ENCODE assay signal across 15 cellular contexts in the genomic region with DNA sequence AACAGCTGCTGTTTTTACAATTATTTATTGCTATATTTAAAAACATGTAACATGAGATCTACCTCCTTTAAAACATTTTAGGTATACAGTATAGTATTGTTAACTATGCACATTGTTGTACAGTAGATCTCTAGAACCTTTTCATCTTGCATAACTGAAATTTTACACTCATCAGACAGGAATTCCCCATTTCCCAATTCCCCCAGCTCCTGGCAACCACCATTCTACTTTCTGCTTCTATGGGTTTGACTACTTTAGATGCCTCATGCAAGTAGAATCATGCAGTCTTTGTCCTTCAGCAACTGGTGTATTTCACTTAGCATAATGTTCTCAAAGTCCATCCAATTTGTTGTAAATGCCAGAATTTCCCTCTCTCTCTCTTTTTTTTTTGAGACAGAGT. TPM values are rescaled to one million over a fixed set of nuclear protein-coding genes. Genes with fewer than 3 reads are reported as not detected.
DNase-seq lines count a peak whose midpoint lies in the region; ATAC-seq and TF ChIP-seq lines count a peak whose summit lies in the region.
"Had no signal": no experiment of that assay in that cellular context is flagged by ENCODE, and none has a peak within 500 bp of the region (broad histone marks: within the 10 kb centered on the region; RNA-seq: fewer than 3 reads in every experiment).

No MANE protein-coding gene starts in this region.

- H3K27ac ChIP-seq in AG04450 (ENCODE audit: low read depth, low read length), result no peak overlapping the region
- H3K27ac ChIP-seq: colonic mucosa, prostate gland, upper lobe of left lung, VCaP had no signal

- no peak for TF ChIP-seq CTCF in AG04450 (IDR thresholded peaks at IDR 0.05; ENCODE audit: low read depth, low read length)

- H3K27me3 ChIP-seq in AG04450 (ENCODE audit: control insufficient read depth, insufficient read depth, low read length), result no peaks in the 10 kb centered on the region
- H3K27me3 ChIP-seq: colonic mucosa, upper lobe of left lung had no signal

- DNase-seq in AG04450 (ENCODE audit: low read depth, low spot score) (peak; percentile 34), HPDE6-E6E7 (ENCODE audit: extremely low spot score) (peak; percentile 13), amniotic stem cell (lab: John Stamatoyannopoulos, UW) (peak; percentile 6), fibroblast of the conjunctiva (ENCODE audit: low read depth) (peak; percentile 9), C1 segment of cervical spinal cord (lab: John Stamatoyannopoulos, UW) (no peak)
- DNase-seq in activated CD4-positive, alpha-beta T cell treated with anti-CD3 and anti-CD28 coated beads for 48 hours, result no peak
- DNase-seq: activated naive CD8-positive, alpha-beta T cell treated with anti-CD3 and anti-CD28 coated beads, Interleukin-2, amount 10 ng/mL, durations not matched to agents 7 days and 5 days; colonic mucosa; NCI-H2081 treated with DMSO at 0.1 percent for 48 hours; stimulated activated CD8-positive, alpha-beta memory T cell treated with anti-CD3 and anti-CD28 coated beads, Interleukin-4, amount 100 ng/mL, for 48 hours; upper lobe of left lung had no signal

- POLR2A ChIA-PET in AG04450 (lab: Yijun Ruan, JAX), result no interaction called here

- CTCF ChIA-PET in AG04450 (lab: Charles Lee), result interaction anchor here (0.5 to 0.6 kb wide), 2 partner anchors 71 to 229 kb away, joined by 3 to 5 read pairs; no protein-coding TSS in a partner anchor

- H3K9me3 ChIP-seq in AG04450 (ENCODE audit: control insufficient read depth, insufficient read depth, low read length), result no peaks in the 10 kb centered on the region
- H3K9me3 ChIP-seq: colonic mucosa, prostate gland had no signal

- H3K4me3 ChIP-seq in AG04450 (ENCODE audit: low read depth, low read length), result no peak overlapping the region
- H3K4me3 ChIP-seq: colonic mucosa, prostate gland, upper lobe of left lung had no signal

- ATAC-seq in HG03095 (IDR thresholded peaks at IDR 0.05; ENCODE audit: unreplicated experiment) (no peak), GM21576 (IDR thresholded peaks at IDR 0.05; ENCODE audit: unreplicated experiment) (no peak)

RNA-seq across cellular contexts. Expression of gene LSM6, which starts 9.7 kb away (rescaled TPM):
- polyA plus RNA-seq in AG04450 (2011; rRNA removed), result 15.0 and 17.6 TPM in 2 replicates
- 13.9 and 16.2 TPM in 2 replicates for polyA minus RNA-seq in AG04450 (2011; rRNA and poly(A)+ RNA removed)

RNA-seq across cellular contexts. Expression of gene REELD1, which starts 48.5 kb away (rescaled TPM):
- not detected in 2 replicates for polyA plus RNA-seq in AG04450 (2011; rRNA removed)
- polyA minus RNA-seq in AG04450 (2011; rRNA and poly(A)+ RNA removed), result not detected in 2 replicates

Comparison
In these comparisons a context has a peak if more than half of its experiments do, and no peak if none do; other contexts are left out.
1. DNase-seq: peak in AG04450 (single experiment), HPDE6-E6E7 (single experiment), amniotic stem cell (single experiment) and fibroblast of the conjunctiva (single experiment); none in activated CD4-positive, alpha-beta T cell treated with anti-CD3 and anti-CD28 coated beads for 48 hours (single experiment) and C1 segment of cervical spinal cord (0 of 14).